In genomic region chr2:226746206-226746800, GRCh38 we compare ENCODE assay signal across 20 cellular contexts.
"Had no signal": no experiment of that assay in that cellular context is flagged by ENCODE, and none has a peak within 500 bp of the region (broad histone marks: within the 10 kb centered on the region; RNA-seq: fewer than 3 reads in every experiment).

No MANE protein-coding gene starts in this region.

- ATAC-seq: left lung; sciatic nerve; stimulated activated memory B cell treated with anti-CD40 and anti-IgM and Interleukin-4, amounts not matched to agents 10 μg/mL and 1 μg/mL and 100 μg/mL, for 72 hours had no signal

- H3K36me3 ChIP-seq: colonic mucosa, esophagus squamous epithelium, left lung, prostate gland, spleen had no signal

- H3K27me3 ChIP-seq: colonic mucosa, esophagus squamous epithelium, left lung, stomach had no signal

- H3K27ac ChIP-seq: colonic mucosa, esophagus squamous epithelium, left lung, parathyroid adenoma, prostate gland, spleen, stomach had no signal

- H3K4me1 ChIP-seq: colonic mucosa, parathyroid adenoma had no signal

- DNase-seq: colonic mucosa; dermis blood vessel endothelial cell; esophagus squamous epithelium; glutamatergic neuron; islet precursor cell; left lung; mesenchymal stem cell; naive B cell; retina; spleen; stimulated activated CD4-positive, alpha-beta T cell treated with anti-CD3 and anti-CD28 coated beads, Interleukin-15, amount 100 ng/mL, for 24 hours; stimulated activated CD4-positive, alpha-beta T cell treated with anti-CD3 and anti-CD28 coated beads, Interleukin-1b, Interleukin-23, amount 100 ng/mL, for 48 hours; stimulated activated CD4-positive, alpha-beta T cell treated with anti-CD3 and anti-CD28 coated beads, Interleukin-4, amount 100 ng/mL, for 24 hours; stomach; trophoblast cell had no signal

- H3K9ac ChIP-seq: parathyroid adenoma had no signal

- H3K9me3 ChIP-seq: colonic mucosa, esophagus squamous epithelium, left lung, prostate gland, spleen, stomach had no signal

- H2AFZ ChIP-seq: parathyroid adenoma had no signal

- H3K4me3 ChIP-seq: colonic mucosa, esophagus squamous epithelium, left lung, lung, prostate gland, spleen, stomach had no signal
